Comparison of ENCODE assay signal across 8 cellular contexts in genomic region chr10:97318772-97319651, GRCh38. TPM values are rescaled to one million over a fixed set of nuclear protein-coding genes. Genes with fewer than 3 reads are reported as not detected.
DNase-seq lines count a peak whose midpoint lies in the region; ATAC-seq and TF ChIP-seq lines count a peak whose summit lies in the region.

Gene FRAT1, plus strand, starts transcription at chr10:97319271. Its CDS starts 183 bp downstream, at chr10:97319454.

- TF ChIP-seq CTCF in AG09319 (IDR thresholded peaks at IDR 0.05; ENCODE audit: low read depth, low read length) (no peak), colonic mucosa (IDR thresholded peaks at IDR 0.05) (no peak), left lung (IDR thresholded peaks at IDR 0.05) (no peak)

- H3K4me3 ChIP-seq in colonic mucosa, result peak within 1 kb of the TSS; percentile 80
- peak within 1 kb of the TSS; percentile 66 to 81 for H3K4me3 ChIP-seq in left lung

- peak within 1 kb of the TSS; percentile 96 for H3K27ac ChIP-seq in colonic mucosa
- H3K27ac ChIP-seq in left lung, result peak within 1 kb of the TSS; percentile 97 to 100

- intact Hi-C loops in colonic mucosa (cut with DNase I) (no loop called here), left lung (cut with DNase I) (no loop called here)

- no peaks in the 10 kb centered on the region for H3K36me3 ChIP-seq in colonic mucosa
- H3K36me3 ChIP-seq in left lung, result no peaks in the 10 kb centered on the region

- H3K27me3 ChIP-seq in colonic mucosa (no peaks in the 10 kb centered on the region), left lung (no peaks in the 10 kb centered on the region)

- peaks cover 3% of the 10 kb centered on the region for H3K4me1 ChIP-seq in colonic mucosa
- H3K4me1 ChIP-seq in left lung, result peaks cover 11 to 64% of the 10 kb centered on the region in 2 donors

- DNase-seq in AG09319 (ENCODE audit: extremely low read depth, low read depth) (peak; percentile 82), NCI-H446 treated with DMSO at 0.1 percent for 48 hours (lab: John Stamatoyannopoulos, UW) (peak; percentile 48), colonic mucosa (peak; percentile 95), left lung (peak; percentile 90 to 96)
- peak; percentile 92 for DNase-seq in activated CD4-positive, alpha-beta T cell treated with anti-CD3 and anti-CD28 coated beads for 48 hours
- DNase-seq in stimulated activated CD4-positive, alpha-beta T cell treated with anti-CD3 and anti-CD28 coated beads, Interleukin-2, amount 100 ng/mL, for 24 hours, result peak; percentile 90

- H3K9me3 ChIP-seq in colonic mucosa, result no peaks in the 10 kb centered on the region
- H3K9me3 ChIP-seq in left lung, result no peaks in the 10 kb centered on the region

- ATAC-seq in GM18907 (IDR thresholded peaks at IDR 0.05; ENCODE audit: unreplicated experiment) (peak; percentile 78), HG03139 (IDR thresholded peaks at IDR 0.05; ENCODE audit: unreplicated experiment) (peak; percentile 71), left lung (peak; percentile 89)

- peak within 1 kb of the TSS; percentile 79 to 83 for H3K9ac ChIP-seq in colonic mucosa (ENCODE audit: low read depth in 2 of 2, low read length in 2 of 2)

RNA-seq across cellular contexts. Expression of gene FRAT1, which starts in this region (rescaled TPM):
- total RNA-seq in colonic mucosa (1 to 10 TPM; 5.0 to 6.1 TPM), left lung (10 to 100 TPM in 1 of 2 donors, 1 to 10 TPM in 1; 5.2 to 10.8 TPM)

Comparison
In these comparisons a context has a peak if more than half of its experiments do, and no peak if none do; other contexts are left out.
1. Peak in every context shown above with its lines: DNase-seq, ATAC-seq, H3K4me3 ChIP-seq and H3K27ac ChIP-seq.